8 cellular contexts compared by ENCODE assay signal in genomic region chr1:179229214-179230140, GRCh38. TPM values are rescaled to one million over a fixed set of nuclear protein-coding genes. Genes with fewer than 3 reads are reported as not detected.
A peak's percentile ranks its signal among the peaks of the same experiment; 100 is the strongest.
DNase-seq lines count a peak whose midpoint lies in the region; ATAC-seq and TF ChIP-seq lines count a peak whose summit lies in the region.

Gene ABL2 (minus strand): TSS chr1:179229677. CDS start chr1:179229397, 280 bp downstream.

- H3K4me3 ChIP-seq in Karpas-422 (ENCODE audit: low read length) = peak within 1 kb of the TSS; percentile 80
- peak within 1 kb of the TSS; percentile 85 to 98 (median 98) for H3K4me3 ChIP-seq in sigmoid colon

- 0 out of 2 replicates have a peak, but pooled peaks cover 6% of the 10 kb centered on the region for H4K20me1 ChIP-seq in Karpas-422 (ENCODE audit: insufficient read depth, low read depth, low read length)

- TF ChIP-seq EP300 in sigmoid colon (IDR thresholded peaks at IDR 0.05) = no peak

- H3K9me2 ChIP-seq in Karpas-422 (replicated peaks; ENCODE audit: insufficient read depth, low read length) = no peaks in the 10 kb centered on the region

- intact Hi-C loops in sigmoid colon (cut with DNase I) = loop anchor here (5.0 to 10.0 kb wide), 3 partner anchors 63 to 135 kb away; partner anchors contain the start of genes AXDND1 and SOAT1

- 0% methylated on average over 94 of the region's 94 CpGs for WGBS in sigmoid colon, 2 donors

- H3K4me1 ChIP-seq in Karpas-422 (ENCODE audit: low read length) = peaks cover 24% of the 10 kb centered on the region
- H3K4me1 ChIP-seq in sigmoid colon = peaks cover 0 to 24% (median 14%) of the 10 kb centered on the region in 4 donors

- DNase-seq in DMS53 (lab: John Stamatoyannopoulos, UW) = peak; percentile 77
- DNase-seq in Karpas-422 = peak; percentile 79
- DNase-seq in T-helper 1 cell = peak; percentile 20 to 51 (median 27)
- peak in 49 of 58 donors; percentile 10 to 69 (median 45) for DNase-seq in anterior cingulate cortex (lab: John Stamatoyannopoulos, UW)
- DNase-seq in hepatic stellate cell (ENCODE audit: low spot score) = peak; percentile 65
- peak; percentile 69 for DNase-seq in sigmoid colon
- DNase-seq in foreskin melanocyte = no peak

- peak within 1 kb of the TSS; percentile 100 for H2AFZ ChIP-seq in Karpas-422 (ENCODE audit: low read length)

- H3K4me2 ChIP-seq in Karpas-422 (ENCODE audit: low read depth, low read length, poor library complexity, severe bottlenecking) = peak within 1 kb of the TSS; percentile 91

- no peak for TF ChIP-seq POLR2A in sigmoid colon (IDR thresholded peaks at IDR 0.05)

- TF ChIP-seq CTCF in sigmoid colon (IDR thresholded peaks at IDR 0.05) = no peak

- H3K9ac ChIP-seq in Karpas-422 (ENCODE audit: low read length) = peak within 1 kb of the TSS; percentile 96

- peaks cover 47% of the 10 kb centered on the region for H3K79me2 ChIP-seq in Karpas-422 (ENCODE audit: low read length)

- H3K27me3 ChIP-seq in Karpas-422 (ENCODE audit: low read length) = no peaks in the 10 kb centered on the region
- H3K27me3 ChIP-seq in sigmoid colon = no peaks in the 10 kb centered on the region

- peak; percentile 52 for ATAC-seq in GM21576 (IDR thresholded peaks at IDR 0.05; ENCODE audit: unreplicated experiment)

- H3K36me3 ChIP-seq in Karpas-422 (ENCODE audit: insufficient read depth, low read length) (no peaks in the 10 kb centered on the region), sigmoid colon (peaks cover 0 to 2% (median 0%) of the 10 kb centered on the region in 4 donors)

- H3K9me3 ChIP-seq in Karpas-422 (ENCODE audit: low read length) (no peaks in the 10 kb centered on the region), sigmoid colon (no peaks in the 10 kb centered on the region)

- peak within 1 kb of the TSS; percentile 31; the same call in 1 of the 2 replicates for H3K27ac ChIP-seq in Karpas-422 (ENCODE audit: low read length)
- H3K27ac ChIP-seq in sigmoid colon = peak within 1 kb of the TSS; percentile 88 to 93 (median 88)

RNA-seq across cellular contexts. Expression of gene ABL2, which starts in this region (rescaled TPM):
- total RNA-seq in Karpas-422 (2014; rRNA removed; shearing (Covaris generic); ENCODE audit: low replicate concordance) = 11.3 and 14.3 TPM in 2 replicates
- 10 to 100 TPM; 10.3 to 32.6 (median 15.0) TPM for total RNA-seq in sigmoid colon
- polyA plus RNA-seq in sigmoid colon = 1 to 10 TPM; 1.2 to 4.4 (median 1.6) TPM
